26 cellular contexts compared by ENCODE assay signal in genomic region chr10:129323877-129324276, GRCh38.
"Had no signal": no experiment of that assay in that cellular context is flagged by ENCODE, and none has a peak within 500 bp of the region (broad histone marks: within the 10 kb centered on the region; RNA-seq: fewer than 3 reads in every experiment).

No MANE protein-coding gene starts in this region.

- ATAC-seq: activated CD4-positive, alpha-beta T cell treated with anti-CD3 and anti-CD28 coated beads for 36 hours; activated T-helper 17 cell treated with anti-CD3 and anti-CD28 coated beads, Interleukin-2, amount 50 U/mL, for 72 hours; Panc1 had no signal

- H3K4me1 ChIP-seq: SJCRH30 had no signal

- H3K4me2 ChIP-seq: SK-N-SH had no signal

- H3K9me2 ChIP-seq: SK-N-SH had no signal

- H3K36me3 ChIP-seq: SJCRH30, WERI-Rb-1 had no signal

- H3K27me3 ChIP-seq: SJCRH30 had no signal

- H3K9ac ChIP-seq: SK-N-SH had no signal

- DNase-seq: activated CD4-positive, alpha-beta memory T cell treated with anti-CD3 and anti-CD28 coated beads, Interleukin-2, amount 10 ng/mL, durations not matched to agents 7 days and 5 days; activated CD4-positive, alpha-beta T cell treated with anti-CD3 and anti-CD28 coated beads for 36 hours; activated CD4-positive, alpha-beta T cell treated with anti-CD3 and anti-CD28 coated beads, Interleukin-2, amount 50 U/mL, for 1 hour; activated gamma-delta T cell; activated naive CD4-positive, alpha-beta T cell treated with anti-CD3 and anti-CD28 coated beads for 36 hours; activated T-cell treated with anti-CD3 and anti-CD28 coated beads for 4 hours; activated T-cell treated with anti-CD3 and anti-CD28 coated beads, Interleukin-2, amount 50 U/mL, for 48 hours; amygdala; Kasumi-1; NCI-H1048; NCI-H2029; NCI-H2107; NCI-H2171 treated with DMSO at 0.1 percent for 48 hours; NCI-H345; NCI-H510A; NCI-H526 treated with DMSO at 0.1 percent for 48 hours; NCI-H82; OCI-M1; Right ventricle myocardium superior; SJCRH30; SK-N-SH; T-helper 1 cell; WERI-Rb-1 had no signal

- H3K27ac ChIP-seq: RWPE1, SJCRH30, WERI-Rb-1 had no signal

- H3K4me3 ChIP-seq: SJCRH30 had no signal

- H3K9me3 ChIP-seq: SJCRH30, SK-N-SH had no signal
